9 cellular contexts compared by ENCODE assay signal in the genomic region with DNA sequence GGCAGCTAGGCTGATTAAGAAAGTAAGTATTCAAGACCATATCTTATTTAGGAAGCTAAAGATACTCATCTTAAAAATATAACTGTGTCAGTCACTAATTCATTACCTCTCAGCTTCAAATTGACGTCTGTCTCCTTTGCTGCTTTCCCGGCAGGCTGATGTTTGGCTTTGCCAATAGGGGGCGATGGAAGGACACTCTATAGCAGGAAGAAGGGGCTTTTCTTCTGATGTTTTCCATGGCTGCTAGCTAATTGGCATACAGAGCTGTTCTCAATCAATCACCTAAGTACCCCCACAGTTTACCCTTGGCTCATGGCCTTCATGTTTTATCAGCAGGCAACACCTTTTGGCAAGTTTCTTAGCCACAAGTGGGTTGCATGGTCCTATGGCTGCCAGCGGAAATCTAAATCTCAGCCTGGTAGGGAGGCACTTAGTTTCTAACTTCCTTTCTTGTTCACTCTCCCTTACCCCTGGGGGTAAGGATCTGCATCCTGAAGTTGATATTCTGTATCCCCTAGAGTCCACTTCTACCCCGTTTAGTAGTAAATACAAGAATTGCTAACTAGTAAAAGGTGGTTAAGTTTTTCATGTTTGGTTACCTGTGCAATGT. TPM values are rescaled to one million over a fixed set of nuclear protein-coding genes. Genes with fewer than 3 reads are reported as not detected.
DNase-seq lines count a peak whose midpoint lies in the region; ATAC-seq and TF ChIP-seq lines count a peak whose summit lies in the region.
"Had no signal": no experiment of that assay in that cellular context is flagged by ENCODE, and none has a peak within 500 bp of the region (broad histone marks: within the 10 kb centered on the region; RNA-seq: fewer than 3 reads in every experiment).

No MANE protein-coding gene starts in this region.

- H3K9ac ChIP-seq in NT2/D1 (ENCODE audit: insufficient read length, low read depth), result no peak overlapping the region
- H3K9ac ChIP-seq: BLaER1 had no signal

- DNase-seq in NCI-H2171 treated with DMSO at 0.1 percent for 48 hours (lab: John Stamatoyannopoulos, UW), result peak; percentile 17
- DNase-seq in NCI-H2171 (lab: John Stamatoyannopoulos, UW), result no peak
- DNase-seq in HFFc6, result peak; percentile 41
- peak; percentile 56 for DNase-seq in NT2/D1 (ENCODE audit: low read depth, low spot score)
- peak; percentile 75 for DNase-seq in choroid plexus epithelial cell (ENCODE audit: low read depth)
- no peak for DNase-seq in mesothelial cell of epicardium (ENCODE audit: low spot score in 2 of 2, unreplicated experiment in 2 of 2)
- DNase-seq in activated gamma-delta T cell treated with Interleukin-2 at 50 U/mL for 16 hours, result no peak

- H3K27ac Mint-ChIP-seq in HFFc6 (no peak overlapping the region), mesothelial cell of epicardium (no peak overlapping the region)

- peaks cover 5% of the 10 kb centered on the region for H3K36me3 ChIP-seq in NT2/D1 (ENCODE audit: insufficient read depth, insufficient read length, low read length)
- H3K36me3 ChIP-seq: BLaER1 had no signal

- peaks cover 10% of the 10 kb centered on the region; the same call in 1 of the 2 replicates for H3K9me3 ChIP-seq in NT2/D1 (ENCODE audit: insufficient read depth, low read length)

- H3K4me1 Mint-ChIP-seq in HFFc6 (ENCODE audit: low read depth) (no peaks in the 10 kb centered on the region), mesothelial cell of epicardium (no peaks in the 10 kb centered on the region)

- H3K4me3 ChIP-seq in NT2/D1 (ENCODE audit: insufficient read length, low read depth) (no peak overlapping the region), choroid plexus epithelial cell (ENCODE audit: low read depth, low read length) (no peak overlapping the region)
- H3K4me3 ChIP-seq: BLaER1 had no signal

- H3K27me3 Mint-ChIP-seq in HFFc6 (ENCODE audit: insufficient read depth) (0 out of 2 replicates have a peak, but pooled peaks cover 1% of the 10 kb centered on the region), mesothelial cell of epicardium (ENCODE audit: low read depth) (no peaks in the 10 kb centered on the region)

- H3K9me3 Mint-ChIP-seq in HFFc6, result no peaks in the 10 kb centered on the region
- peaks cover 7% of the 10 kb centered on the region for H3K9me3 Mint-ChIP-seq in mesothelial cell of epicardium

- TF ChIP-seq CTCF in HFFc6 (IDR thresholded peaks at IDR 0.05), result peak; percentile 89
- peak; percentile 99 for TF ChIP-seq CTCF in choroid plexus epithelial cell (conservative IDR thresholded peaks at IDR 0.05; ENCODE audit: low read depth, low read length)
- peak; percentile 54 for TF ChIP-seq CTCF in mesothelial cell of epicardium (IDR thresholded peaks at IDR 0.05; ENCODE audit: unreplicated experiment)

- no peaks in the 10 kb centered on the region for H3K36me3 Mint-ChIP-seq in HFFc6 (ENCODE audit: low read depth)
- H3K36me3 Mint-ChIP-seq in mesothelial cell of epicardium, result peaks cover 3% of the 10 kb centered on the region

- no peak for ATAC-seq in HG03025 (IDR thresholded peaks at IDR 0.05; ENCODE audit: low FRiP score, unreplicated experiment)

- no peaks in the 10 kb centered on the region for H3K4me1 ChIP-seq in NT2/D1 (ENCODE audit: insufficient read depth, insufficient read length)
- H3K4me1 ChIP-seq: BLaER1 had no signal

- H3K4me3 Mint-ChIP-seq in HFFc6, result no peak overlapping the region
- no peak overlapping the region for H3K4me3 Mint-ChIP-seq in mesothelial cell of epicardium

- H3K27me3 ChIP-seq in NT2/D1 (ENCODE audit: insufficient read depth, insufficient read length), result no peaks in the 10 kb centered on the region
- H3K27me3 ChIP-seq: BLaER1 had no signal

RNA-seq across cellular contexts. Expression of a gene that starts 45.0 kb away (rescaled TPM):
- under 1 TPM in 2 of 6 experiments, not detected in 4; 0.05 to 0.09 TPM for total RNA-seq in HFFc6 (2021; fragmentation: NEBNext Ultra II Directional; extraction: Animal tissue kit (Norgen Biotek cat#: 25700))
- total RNA-seq in mesothelial cell of epicardium, result 5.9 to 6.9 TPM (median 6.8 TPM) in 3 replicates

Comparison
In these comparisons a context has a peak if more than half of its experiments do, and no peak if none do; other contexts are left out.
1. DNase-seq: peak in NCI-H2171 treated with DMSO at 0.1 percent for 48 hours (single experiment), HFFc6 (single experiment), NT2/D1 (single experiment) and choroid plexus epithelial cell (single experiment); none in NCI-H2171 (single experiment), mesothelial cell of epicardium (0 of 2) and activated gamma-delta T cell treated with Interleukin-2 at 50 U/mL for 16 hours (single experiment).
2. Peak in every context shown above with its lines, with median percentiles within 50 percentile points of each other: CTCF ChIP-seq.